In the genomic region with DNA sequence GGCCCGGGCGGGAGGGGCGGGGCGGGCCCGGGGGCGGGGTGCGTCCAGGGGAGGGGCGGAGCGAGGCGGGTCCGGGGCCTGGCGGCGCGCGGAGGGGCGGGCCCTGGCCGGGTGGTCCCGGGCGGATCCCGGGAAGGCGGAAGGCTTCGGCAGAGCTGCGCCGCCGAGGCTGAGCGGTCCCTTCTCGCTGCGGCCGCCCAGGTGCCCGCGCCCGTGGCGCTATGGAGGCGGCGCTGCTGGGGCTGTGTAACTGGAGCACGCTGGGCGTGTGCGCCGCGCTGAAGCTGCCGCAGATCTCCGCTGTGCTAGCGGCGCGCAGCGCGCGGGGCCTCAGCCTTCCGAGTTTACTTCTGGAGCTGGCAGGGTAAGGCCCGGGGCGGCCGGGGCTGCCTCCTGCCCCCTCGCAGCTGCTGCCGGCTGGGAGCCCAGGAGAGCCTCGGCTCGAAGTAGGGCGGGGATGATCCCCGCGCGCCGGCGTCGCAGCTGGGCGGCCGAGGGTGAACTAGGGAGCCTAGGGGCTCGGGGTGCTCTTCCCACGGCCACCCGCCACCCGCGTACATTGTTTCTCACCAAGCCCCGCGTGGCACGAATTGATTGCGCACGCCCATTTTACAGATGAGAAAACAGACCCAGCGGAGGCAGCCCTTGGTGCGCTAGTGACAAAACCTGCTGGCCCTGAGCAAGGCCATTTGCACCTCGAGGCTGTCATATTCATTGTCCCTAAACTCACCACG, we compare ENCODE assay signal across 1 cellular context.
TF ChIP-seq lines count a peak whose summit lies in the region.

A gene (plus strand): TSS at position 142 of the 734 bp plus-strand sequence. CDS start 80 bp downstream, at position 222.

TF ChIP-seq in K562, 482 proteins besides CTCF, POLR2A, EP300 and RAD21 (continued from another document and continues in another):
- TF ChIP-seq TBL1XR1 (IDR thresholded peaks at IDR 0.05; ENCODE audit: low read length in 2 of 2) (no peak), TCF7L2 (IDR thresholded peaks at IDR 0.05; ENCODE audit: low read depth, low read length) (no peak), MCM7 (IDR thresholded peaks at IDR 0.05) (no peak), ZNF785 (CRISPR knock-in tag; IDR thresholded peaks at IDR 0.05) (no peak), ZBTB7A (IDR thresholded peaks at IDR 0.05; ENCODE audit: borderline replicate concordance, control insufficient read depth, low read depth, low read length) (peak; percentile 88; the same call in 1 of the 2 replicates), ZNF316 (IDR thresholded peaks at IDR 0.05) (no peak), KDM1A (IDR thresholded peaks at IDR 0.05) (peak in 1 of 2 experiments; percentile 7; a peak in 2 of 4 replicates), CHCHD3 (CRISPR knock-in tag; IDR thresholded peaks at IDR 0.05) (no peak), CCNT2 (IDR thresholded peaks at IDR 0.05; ENCODE audit: borderline replicate concordance, extremely low read depth, insufficient read length, low read depth, low read length) (peak; percentile 77), ZNF76 (CRISPR knock-in tag; IDR thresholded peaks at IDR 0.05; ENCODE audit: borderline replicate concordance) (no peak), TEAD4 (IDR thresholded peaks at IDR 0.05; ENCODE audit: low read length) (no peak), TEAD4 (CRISPR knock-in tag; IDR thresholded peaks at IDR 0.05; ENCODE audit: borderline replicate concordance) (peak; percentile 54; the same call in 1 of the 2 replicates), POU5F1 (IDR thresholded peaks at IDR 0.05; ENCODE audit: borderline replicate concordance, low read depth, low read length, partially characterized antibody) (no peak), TARDBP (IDR thresholded peaks at IDR 0.05) (no peak), RBM34 (IDR thresholded peaks at IDR 0.05; ENCODE audit: borderline replicate concordance, insufficient read depth, low read length) (no peak), HDAC2 (IDR thresholded peaks at IDR 0.05) (0 out of 2 replicates have a peak, but pooled peaks have one; percentile 60), HDAC1 (IDR thresholded peaks at IDR 0.05) (peak in 1 of 2 experiments; percentile 59; a peak in 1 of 4 replicates), ZNF778 (CRISPR knock-in tag; IDR thresholded peaks at IDR 0.05) (no peak), YY1 (IDR thresholded peaks at IDR 0.05; ENCODE audit: borderline replicate concordance in 1 of 3, control insufficient read depth in 1 of 3, extremely low read depth in 1 of 3, insufficient read depth in 3 of 3, insufficient read length in 1 of 3, insufficient replicate concordance in 2 of 3, low read depth in 1 of 3, low read length in 2 of 3) (peak in 1 of 3 experiments; percentile 75), RB1 (IDR thresholded peaks at IDR 0.05; ENCODE audit: low read depth) (peak; percentile 80; the same call in 1 of the 2 replicates), CXXC5 (CRISPR knock-in tag; IDR thresholded peaks at IDR 0.05) (peak; percentile 78), ZNF197 (CRISPR knock-in tag; IDR thresholded peaks at IDR 0.05; ENCODE audit: low read depth) (no peak), MAZ (CRISPR knock-in tag; conservative IDR thresholded peaks at IDR 0.05 in 1 of 2, IDR thresholded peaks at IDR 0.05 in 1 of 2) (peak; percentile 63 to 66; a peak in 3 of 4 replicates), ZNF583 (CRISPR knock-in tag; IDR thresholded peaks at IDR 0.05) (no peak), L3MBTL2 (IDR thresholded peaks at IDR 0.05) (peak; percentile 81; the same call in 1 of the 2 replicates), ESRRA (IDR thresholded peaks at IDR 0.05; ENCODE audit: borderline replicate concordance, low read depth) (0 out of 2 replicates have a peak, but pooled peaks have one; percentile 17), FUS (optimal IDR thresholded peaks at IDR 0.05; ENCODE audit: low read depth, low read length) (no peak), GABPB1 (CRISPR knock-in tag; IDR thresholded peaks at IDR 0.05) (peak; percentile 55; the same call in 1 of the 2 replicates), HMGN3 (IDR thresholded peaks at IDR 0.05; ENCODE audit: borderline replicate concordance, extremely low read depth, insufficient read length, low read depth, low read length) (peak; percentile 41)
- TF ChIP-seq, protein P1, sequence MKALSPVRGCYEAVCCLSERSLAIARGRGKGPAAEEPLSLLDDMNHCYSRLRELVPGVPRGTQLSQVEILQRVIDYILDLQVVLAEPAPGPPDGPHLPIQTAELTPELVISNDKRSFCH (CRISPR knock-in tag; IDR thresholded peaks at IDR 0.05), result no peak
- TF ChIP-seq, protein P1 (tag; IDR thresholded peaks at IDR 0.05), result peak; percentile 65; the same call in 1 of the 2 replicates
- TF ChIP-seq, protein P2, sequence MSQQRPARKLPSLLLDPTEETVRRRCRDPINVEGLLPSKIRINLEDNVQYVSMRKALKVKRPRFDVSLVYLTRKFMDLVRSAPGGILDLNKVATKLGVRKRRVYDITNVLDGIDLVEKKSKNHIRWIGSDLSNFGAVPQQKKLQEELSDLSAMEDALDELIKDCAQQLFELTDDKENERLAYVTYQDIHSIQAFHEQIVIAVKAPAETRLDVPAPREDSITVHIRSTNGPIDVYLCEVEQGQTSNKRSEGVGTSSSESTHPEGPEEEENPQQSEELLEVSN (IDR thresholded peaks at IDR 0.05; ENCODE audit: borderline replicate concordance in 1 of 2, extremely low read depth in 1 of 2, insufficient read depth in 1 of 2, insufficient read length in 1 of 2, low read depth in 1 of 2, low read length in 1 of 2, poor library complexity in 1 of 2, severe bottlenecking in 1 of 2), result peak; percentile 32 to 64
- TF ChIP-seq, protein P3, sequence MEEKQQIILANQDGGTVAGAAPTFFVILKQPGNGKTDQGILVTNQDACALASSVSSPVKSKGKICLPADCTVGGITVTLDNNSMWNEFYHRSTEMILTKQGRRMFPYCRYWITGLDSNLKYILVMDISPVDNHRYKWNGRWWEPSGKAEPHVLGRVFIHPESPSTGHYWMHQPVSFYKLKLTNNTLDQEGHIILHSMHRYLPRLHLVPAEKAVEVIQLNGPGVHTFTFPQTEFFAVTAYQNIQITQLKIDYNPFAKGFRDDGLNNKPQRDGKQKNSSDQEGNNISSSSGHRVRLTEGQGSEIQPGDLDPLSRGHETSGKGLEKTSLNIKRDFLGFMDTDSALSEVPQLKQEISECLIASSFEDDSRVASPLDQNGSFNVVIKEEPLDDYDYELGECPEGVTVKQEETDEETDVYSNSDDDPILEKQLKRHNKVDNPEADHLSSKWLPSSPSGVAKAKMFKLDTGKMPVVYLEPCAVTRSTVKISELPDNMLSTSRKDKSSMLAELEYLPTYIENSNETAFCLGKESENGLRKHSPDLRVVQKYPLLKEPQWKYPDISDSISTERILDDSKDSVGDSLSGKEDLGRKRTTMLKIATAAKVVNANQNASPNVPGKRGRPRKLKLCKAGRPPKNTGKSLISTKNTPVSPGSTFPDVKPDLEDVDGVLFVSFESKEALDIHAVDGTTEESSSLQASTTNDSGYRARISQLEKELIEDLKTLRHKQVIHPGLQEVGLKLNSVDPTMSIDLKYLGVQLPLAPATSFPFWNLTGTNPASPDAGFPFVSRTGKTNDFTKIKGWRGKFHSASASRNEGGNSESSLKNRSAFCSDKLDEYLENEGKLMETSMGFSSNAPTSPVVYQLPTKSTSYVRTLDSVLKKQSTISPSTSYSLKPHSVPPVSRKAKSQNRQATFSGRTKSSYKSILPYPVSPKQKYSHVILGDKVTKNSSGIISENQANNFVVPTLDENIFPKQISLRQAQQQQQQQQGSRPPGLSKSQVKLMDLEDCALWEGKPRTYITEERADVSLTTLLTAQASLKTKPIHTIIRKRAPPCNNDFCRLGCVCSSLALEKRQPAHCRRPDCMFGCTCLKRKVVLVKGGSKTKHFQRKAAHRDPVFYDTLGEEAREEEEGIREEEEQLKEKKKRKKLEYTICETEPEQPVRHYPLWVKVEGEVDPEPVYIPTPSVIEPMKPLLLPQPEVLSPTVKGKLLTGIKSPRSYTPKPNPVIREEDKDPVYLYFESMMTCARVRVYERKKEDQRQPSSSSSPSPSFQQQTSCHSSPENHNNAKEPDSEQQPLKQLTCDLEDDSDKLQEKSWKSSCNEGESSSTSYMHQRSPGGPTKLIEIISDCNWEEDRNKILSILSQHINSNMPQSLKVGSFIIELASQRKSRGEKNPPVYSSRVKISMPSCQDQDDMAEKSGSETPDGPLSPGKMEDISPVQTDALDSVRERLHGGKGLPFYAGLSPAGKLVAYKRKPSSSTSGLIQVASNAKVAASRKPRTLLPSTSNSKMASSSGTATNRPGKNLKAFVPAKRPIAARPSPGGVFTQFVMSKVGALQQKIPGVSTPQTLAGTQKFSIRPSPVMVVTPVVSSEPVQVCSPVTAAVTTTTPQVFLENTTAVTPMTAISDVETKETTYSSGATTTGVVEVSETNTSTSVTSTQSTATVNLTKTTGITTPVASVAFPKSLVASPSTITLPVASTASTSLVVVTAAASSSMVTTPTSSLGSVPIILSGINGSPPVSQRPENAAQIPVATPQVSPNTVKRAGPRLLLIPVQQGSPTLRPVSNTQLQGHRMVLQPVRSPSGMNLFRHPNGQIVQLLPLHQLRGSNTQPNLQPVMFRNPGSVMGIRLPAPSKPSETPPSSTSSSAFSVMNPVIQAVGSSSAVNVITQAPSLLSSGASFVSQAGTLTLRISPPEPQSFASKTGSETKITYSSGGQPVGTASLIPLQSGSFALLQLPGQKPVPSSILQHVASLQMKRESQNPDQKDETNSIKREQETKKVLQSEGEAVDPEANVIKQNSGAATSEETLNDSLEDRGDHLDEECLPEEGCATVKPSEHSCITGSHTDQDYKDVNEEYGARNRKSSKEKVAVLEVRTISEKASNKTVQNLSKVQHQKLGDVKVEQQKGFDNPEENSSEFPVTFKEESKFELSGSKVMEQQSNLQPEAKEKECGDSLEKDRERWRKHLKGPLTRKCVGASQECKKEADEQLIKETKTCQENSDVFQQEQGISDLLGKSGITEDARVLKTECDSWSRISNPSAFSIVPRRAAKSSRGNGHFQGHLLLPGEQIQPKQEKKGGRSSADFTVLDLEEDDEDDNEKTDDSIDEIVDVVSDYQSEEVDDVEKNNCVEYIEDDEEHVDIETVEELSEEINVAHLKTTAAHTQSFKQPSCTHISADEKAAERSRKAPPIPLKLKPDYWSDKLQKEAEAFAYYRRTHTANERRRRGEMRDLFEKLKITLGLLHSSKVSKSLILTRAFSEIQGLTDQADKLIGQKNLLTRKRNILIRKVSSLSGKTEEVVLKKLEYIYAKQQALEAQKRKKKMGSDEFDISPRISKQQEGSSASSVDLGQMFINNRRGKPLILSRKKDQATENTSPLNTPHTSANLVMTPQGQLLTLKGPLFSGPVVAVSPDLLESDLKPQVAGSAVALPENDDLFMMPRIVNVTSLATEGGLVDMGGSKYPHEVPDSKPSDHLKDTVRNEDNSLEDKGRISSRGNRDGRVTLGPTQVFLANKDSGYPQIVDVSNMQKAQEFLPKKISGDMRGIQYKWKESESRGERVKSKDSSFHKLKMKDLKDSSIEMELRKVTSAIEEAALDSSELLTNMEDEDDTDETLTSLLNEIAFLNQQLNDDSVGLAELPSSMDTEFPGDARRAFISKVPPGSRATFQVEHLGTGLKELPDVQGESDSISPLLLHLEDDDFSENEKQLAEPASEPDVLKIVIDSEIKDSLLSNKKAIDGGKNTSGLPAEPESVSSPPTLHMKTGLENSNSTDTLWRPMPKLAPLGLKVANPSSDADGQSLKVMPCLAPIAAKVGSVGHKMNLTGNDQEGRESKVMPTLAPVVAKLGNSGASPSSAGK (IDR thresholded peaks at IDR 0.05), result peak; percentile 52
- TF ChIP-seq, protein P4, sequence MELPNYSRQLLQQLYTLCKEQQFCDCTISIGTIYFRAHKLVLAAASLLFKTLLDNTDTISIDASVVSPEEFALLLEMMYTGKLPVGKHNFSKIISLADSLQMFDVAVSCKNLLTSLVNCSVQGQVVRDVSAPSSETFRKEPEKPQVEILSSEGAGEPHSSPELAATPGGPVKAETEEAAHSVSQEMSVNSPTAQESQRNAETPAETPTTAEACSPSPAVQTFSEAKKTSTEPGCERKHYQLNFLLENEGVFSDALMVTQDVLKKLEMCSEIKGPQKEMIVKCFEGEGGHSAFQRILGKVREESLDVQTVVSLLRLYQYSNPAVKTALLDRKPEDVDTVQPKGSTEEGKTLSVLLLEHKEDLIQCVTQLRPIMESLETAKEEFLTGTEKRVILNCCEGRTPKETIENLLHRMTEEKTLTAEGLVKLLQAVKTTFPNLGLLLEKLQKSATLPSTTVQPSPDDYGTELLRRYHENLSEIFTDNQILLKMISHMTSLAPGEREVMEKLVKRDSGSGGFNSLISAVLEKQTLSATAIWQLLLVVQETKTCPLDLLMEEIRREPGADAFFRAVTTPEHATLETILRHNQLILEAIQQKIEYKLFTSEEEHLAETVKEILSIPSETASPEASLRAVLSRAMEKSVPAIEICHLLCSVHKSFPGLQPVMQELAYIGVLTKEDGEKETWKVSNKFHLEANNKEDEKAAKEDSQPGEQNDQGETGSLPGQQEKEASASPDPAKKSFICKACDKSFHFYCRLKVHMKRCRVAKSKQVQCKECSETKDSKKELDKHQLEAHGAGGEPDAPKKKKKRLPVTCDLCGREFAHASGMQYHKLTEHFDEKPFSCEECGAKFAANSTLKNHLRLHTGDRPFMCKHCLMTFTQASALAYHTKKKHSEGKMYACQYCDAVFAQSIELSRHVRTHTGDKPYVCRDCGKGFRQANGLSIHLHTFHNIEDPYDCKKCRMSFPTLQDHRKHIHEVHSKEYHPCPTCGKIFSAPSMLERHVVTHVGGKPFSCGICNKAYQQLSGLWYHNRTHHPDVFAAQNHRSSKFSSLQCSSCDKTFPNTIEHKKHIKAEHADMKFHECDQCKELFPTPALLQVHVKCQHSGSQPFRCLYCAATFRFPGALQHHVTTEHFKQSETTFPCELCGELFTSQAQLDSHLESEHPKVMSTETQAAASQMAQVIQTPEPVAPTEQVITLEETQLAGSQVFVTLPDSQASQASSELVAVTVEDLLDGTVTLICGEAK (IDR thresholded peaks at IDR 0.05), result 0 out of 2 replicates have a peak, but pooled peaks have one; percentile 20
- TF ChIP-seq, protein P4 (CRISPR knock-in tag; IDR thresholded peaks at IDR 0.05), result no peak
